In the genomic region with DNA sequence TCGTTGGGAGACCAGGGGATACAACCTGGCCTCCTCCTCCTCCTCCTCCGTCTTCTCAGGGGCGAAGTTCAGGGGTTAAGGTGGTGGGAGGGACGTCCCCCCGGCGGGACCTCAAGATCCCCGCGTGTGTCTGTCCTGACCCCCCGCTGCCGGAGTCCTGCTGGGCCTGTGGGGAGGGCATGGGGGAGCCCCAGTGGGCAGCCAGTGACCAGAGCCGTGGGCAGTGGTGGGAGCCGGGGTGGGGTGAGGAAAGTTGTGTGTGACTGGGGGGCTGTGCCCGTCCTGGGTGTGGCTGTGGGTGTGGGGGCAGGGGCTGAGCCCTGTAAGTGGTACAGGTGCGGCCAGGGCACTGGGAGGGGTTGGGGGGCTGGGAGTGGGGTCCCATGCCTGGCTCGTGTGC, we compare ENCODE assay signal across 29 cellular contexts.
"Had no signal": no experiment of that assay in that cellular context is flagged by ENCODE, and none has a peak within 500 bp of the region (broad histone marks: within the 10 kb centered on the region; RNA-seq: fewer than 3 reads in every experiment).

No MANE protein-coding gene starts in this region.

- H3K36me3 Mint-ChIP-seq: activated naive CD8-positive, alpha-beta T cell had no signal

- H3K4me3 Mint-ChIP-seq: activated CD8-positive, alpha-beta T cell treated with anti-CD3 and anti-CD28 coated beads for 36 hours; activated naive CD8-positive, alpha-beta T cell; activated T-cell treated with anti-CD3 and anti-CD28 coated beads, Interleukin-2, amount 50 U/mL, for 4 hours; activated T-helper 17 cell treated with anti-CD3 and anti-CD28 coated beads, Interleukin-2, amount 50 U/mL, for 72 hours; central memory CD8-positive, alpha-beta T cell; dendritic cell treated with granulocyte-macrophage colony-stimulating factor and Interleukin-4, amounts not matched to agents 40 ng/mL and 50 ng/mL, for 4 days; endodermal cell; T-helper 1 cell treated with Interleukin-12 subunit alpha and Interleukin-12 subunit beta and Interleukin-4 antibody, amounts not matched to agents 30 μg/mL and 1 μg/mL, for 36 hours had no signal

- H3K36me3 ChIP-seq: brain microvascular endothelial cell, WERI-Rb-1 had no signal

- H3K9me3 Mint-ChIP-seq: activated B cell treated with CpG ODN at 0.5 μM for 24 hours; activated CD8-positive, alpha-beta T cell treated with anti-CD3 and anti-CD28 coated beads for 36 hours; activated T-cell treated with anti-CD3 and anti-CD28 coated beads, Interleukin-2, amount 50 U/mL, for 4 hours; activated T-helper 17 cell treated with anti-CD3 and anti-CD28 coated beads, Interleukin-2, amount 50 U/mL, for 72 hours; central memory CD8-positive, alpha-beta T cell; dendritic cell treated with granulocyte-macrophage colony-stimulating factor and Interleukin-4, amounts not matched to agents 40 ng/mL and 50 ng/mL, for 4 days; endodermal cell; T-helper 1 cell treated with Interleukin-12 subunit alpha and Interleukin-12 subunit beta and Interleukin-4 antibody, amounts not matched to agents 30 μg/mL and 1 μg/mL, for 36 hours had no signal

- H3K27ac Mint-ChIP-seq: activated B cell treated with CpG ODN at 0.5 μM for 24 hours; activated CD8-positive, alpha-beta T cell treated with anti-CD3 and anti-CD28 coated beads for 36 hours; activated naive CD8-positive, alpha-beta T cell; activated T-helper 17 cell treated with anti-CD3 and anti-CD28 coated beads, Interleukin-2, amount 50 U/mL, for 72 hours; dendritic cell treated with granulocyte-macrophage colony-stimulating factor and Interleukin-4, amounts not matched to agents 40 ng/mL and 50 ng/mL, for 4 days; endodermal cell; T-helper 1 cell treated with Interleukin-12 subunit alpha and Interleukin-12 subunit beta and Interleukin-4 antibody, amounts not matched to agents 30 μg/mL and 1 μg/mL, for 36 hours had no signal

- H3K4me1 Mint-ChIP-seq: activated T-helper 17 cell treated with anti-CD3 and anti-CD28 coated beads, Interleukin-2, amount 50 U/mL, for 72 hours had no signal

- H3K4me3 ChIP-seq: coronary artery, dorsolateral prefrontal cortex had no signal

- H3K27ac ChIP-seq: brain microvascular endothelial cell, WERI-Rb-1 had no signal

- ATAC-seq: activated CD4-positive, CD25-positive, alpha-beta regulatory T cell treated with anti-CD3 and anti-CD28 coated beads, Interleukin-2, amount 50 U/mL, for 24 hours; activated CD8-positive, alpha-beta T cell treated with anti-CD3 and anti-CD28 coated beads for 36 hours; activated T-cell treated with anti-CD3 and anti-CD28 coated beads, Interleukin-2, amount 50 U/mL, for 4 hours; activated T-helper 17 cell treated with anti-CD3 and anti-CD28 coated beads, Interleukin-2, amount 50 U/mL, for 72 hours; esophagus mucosa had no signal

- H3K27me3 Mint-ChIP-seq: activated naive CD8-positive, alpha-beta T cell; activated T-helper 17 cell treated with anti-CD3 and anti-CD28 coated beads, Interleukin-2, amount 50 U/mL, for 72 hours; central memory CD8-positive, alpha-beta T cell had no signal

- H3K27me3 ChIP-seq: brain microvascular endothelial cell had no signal

- DNase-seq: activated B cell treated with CpG ODN at 0.5 μM for 24 hours; activated CD4-positive, alpha-beta T cell treated with anti-CD3 and anti-CD28 coated beads for 48 hours; activated CD4-positive, alpha-beta T cell treated with anti-CD3 and anti-CD28 coated beads, Interleukin-2, amount 50 U/mL, for 1 hour; activated CD4-positive, alpha-beta T cell treated with anti-CD3 and anti-CD28 coated beads, Interleukin-2, amount 50 U/mL, for 48 hours; activated CD8-positive, alpha-beta memory T cell treated with anti-CD3 and anti-CD28 coated beads for 24 hours; activated CD8-positive, alpha-beta T cell treated with anti-CD3 and anti-CD28 coated beads for 36 hours; activated effector memory CD4-positive, alpha-beta T cell treated with Interleukin-2 at 50 U/mL for 16 hours; activated gamma-delta T cell treated with Interleukin-2 at 50 U/mL for 16 hours; activated naive CD4-positive, alpha-beta T cell treated with anti-CD3 and anti-CD28 coated beads, Interleukin-2, amount 50 U/mL, for 16 hours; activated naive CD4-positive, alpha-beta T cell treated with Interleukin-2 at 50 U/mL for 16 hours; activated T-cell treated with anti-CD3 and anti-CD28 coated beads, Interleukin-2, amount 50 U/mL, for 4 hours; amniotic stem cell; anterior cingulate cortex; brain microvascular endothelial cell; dorsolateral prefrontal cortex; effector memory CD4-positive, alpha-beta T cell; foreskin fibroblast; head of caudate nucleus; T-helper 9 cell; WERI-Rb-1 had no signal
